16 cellular contexts compared by ENCODE assay signal in genomic region chr18:76429262-76430126, GRCh38.
DNase-seq lines count a peak whose midpoint lies in the region; ATAC-seq and FAIRE-seq lines count a peak whose summit lies in the region.
"Had no signal": no experiment of that assay in that cellular context is flagged by ENCODE, and none has a peak within 500 bp of the region (broad histone marks: within the 10 kb centered on the region; RNA-seq: fewer than 3 reads in every experiment).

No MANE protein-coding gene starts in this region.

- peak; percentile 93 for FAIRE-seq in islet of Langerhans (lab: Jason Lieb, UNC)
- FAIRE-seq: GM12878 had no signal

- no peak for ATAC-seq in GM19023 (IDR thresholded peaks at IDR 0.05; ENCODE audit: unreplicated experiment)
- ATAC-seq in HG03442 (IDR thresholded peaks at IDR 0.05; ENCODE audit: unreplicated experiment): no peak
- ATAC-seq: GM12878 had no signal

- DNase-seq in Ammon's horn (ENCODE audit: low spot score): peak; percentile 52
- DNase-seq in amniotic epithelial cell (ENCODE audit: low read depth): peak; percentile 94
- DNase-seq in renal cortical epithelial cell (ENCODE audit: low read depth): peak; percentile 69
- no peak for DNase-seq in central memory CD4-positive, alpha-beta T cell
- DNase-seq in RKO (ENCODE audit: low spot score): no peak
- DNase-seq: activated CD8-positive, alpha-beta memory T cell treated with anti-CD3 and anti-CD28 coated beads for 24 hours; Caco-2; cortex of kidney; H9; NCI-H2029; right cardiac atrium; stimulated activated CD4-positive, alpha-beta T cell treated with anti-CD3 and anti-CD28 coated beads, Interleukin-2, amount 100 ng/mL, for 48 hours had no signal

Comparison
In these comparisons a context has a peak if more than half of its experiments do, and no peak if none do; other contexts are left out.
1. DNase-seq: peak in Ammon's horn (single experiment), amniotic epithelial cell (single experiment) and renal cortical epithelial cell (single experiment); none in central memory CD4-positive, alpha-beta T cell (single experiment) and RKO (single experiment).